ENCODE assay signal across 9 cellular contexts in genomic region chr6:26472549-26473245, GRCh38. TPM values are rescaled to one million over a fixed set of nuclear protein-coding genes. Genes with fewer than 3 reads are reported as not detected.
DNase-seq lines count a peak whose midpoint lies in the region; ATAC-seq and TF ChIP-seq lines count a peak whose summit lies in the region.
"Had no signal": no experiment of that assay in that cellular context is flagged by ENCODE, and none has a peak within 500 bp of the region (broad histone marks: within the 10 kb centered on the region; RNA-seq: fewer than 3 reads in every experiment).

No MANE protein-coding gene starts in this region.

- H3K4me3 ChIP-seq in DND-41 (ENCODE audit: low read depth in 1 of 2, low read length in 2 of 2) (peak overlapping the region in 1 of 2 experiments; percentile 67; a peak in 1 of 4 replicates), PC-9 (no peak overlapping the region; the same call in 1 of the 2 replicates), colonic mucosa (no peak overlapping the region), prostate gland (no peak overlapping the region)

- H3K27me3 ChIP-seq in DND-41 (ENCODE audit: insufficient read depth, low read length, poor library complexity) (no peaks in the 10 kb centered on the region), PC-9 (ENCODE audit: insufficient read depth, low read depth) (no peaks in the 10 kb centered on the region), colonic mucosa (no peaks in the 10 kb centered on the region), prostate gland (replicated peaks; ENCODE audit: insufficient read depth) (no peaks in the 10 kb centered on the region)

- CTCF ChIA-PET in PC-9 (lab: Charles Lee), result no interaction called here

- TF ChIP-seq POLR2A in prostate gland (IDR thresholded peaks at IDR 0.05), result no peak

- H3K4me1 ChIP-seq in DND-41 (ENCODE audit: insufficient read depth, low read length), result peaks cover 27% of the 10 kb centered on the region
- peaks cover 29% of the 10 kb centered on the region for H3K4me1 ChIP-seq in PC-9 (replicated peaks; ENCODE audit: insufficient read depth)
- peaks cover 7% of the 10 kb centered on the region for H3K4me1 ChIP-seq in colonic mucosa
- H3K4me1 ChIP-seq in prostate gland (replicated peaks), result no peaks in the 10 kb centered on the region

- POLR2A ChIA-PET in PC-9 (lab: Charles Lee; ENCODE audit: unreplicated experiment), result interaction anchor here (0.5 to 0.6 kb wide), 2 partner anchors 45 to 65 kb away, joined by 3 read pairs; no protein-coding TSS in a partner anchor

- BruUV-seq in PC-9 (replicated peaks; lab: Mats Ljungman, UMichigan), result no TSS peak

- no peaks in the 10 kb centered on the region for H4K20me1 ChIP-seq in DND-41 (ENCODE audit: insufficient read depth, low read length)
- no peaks in the 10 kb centered on the region for H4K20me1 ChIP-seq in PC-9 (ENCODE audit: insufficient read depth)

- H3K9me2 ChIP-seq in PC-9 (ENCODE audit: insufficient read depth), result no peaks in the 10 kb centered on the region

- H3K36me3 ChIP-seq in DND-41 (ENCODE audit: insufficient read depth, low read length) (peaks cover 21% of the 10 kb centered on the region), PC-9 (ENCODE audit: low read depth) (peaks cover 1% of the 10 kb centered on the region; the same call in 1 of the 2 replicates), colonic mucosa (no peaks in the 10 kb centered on the region), prostate gland (peaks cover 0 to 3% of the 10 kb centered on the region in 2 donors)

- H3K27ac ChIP-seq in DND-41 (ENCODE audit: low read length) (peak overlapping the region; percentile 95), PC-9 (peak overlapping the region; percentile 76), colonic mucosa (peak overlapping the region; percentile 94), prostate gland (peak overlapping the region; percentile 83 to 90), caudate nucleus (ENCODE audit: low read depth, low read length) (no peak overlapping the region)

- peak overlapping the region; percentile 69 for H3K4me2 ChIP-seq in DND-41 (ENCODE audit: insufficient read depth, low read length)
- H3K4me2 ChIP-seq in PC-9, result no peak overlapping the region

- H3K9ac ChIP-seq in DND-41 (ENCODE audit: low read depth, low read length), result peak overlapping the region; percentile 85
- peak overlapping the region in 1 of 2 donors; percentile 79 for H3K9ac ChIP-seq in colonic mucosa (ENCODE audit: low read depth in 2 of 2, low read length in 2 of 2)

- TF ChIP-seq CTCF in DND-41 (IDR thresholded peaks at IDR 0.05; ENCODE audit: borderline replicate concordance, extremely low read depth, low read length, poor library complexity, severe bottlenecking) (no peak), PC-9 (conservative IDR thresholded peaks at IDR 0.05) (no peak), colonic mucosa (IDR thresholded peaks at IDR 0.05) (no peak), prostate gland (IDR thresholded peaks at IDR 0.05) (no peak)

- H3K9me3 ChIP-seq in DND-41 (ENCODE audit: insufficient read depth, low read length, severe bottlenecking) (peaks cover 9% of the 10 kb centered on the region), PC-9 (ENCODE audit: insufficient read depth, low read depth) (no peaks in the 10 kb centered on the region), colonic mucosa (no peaks in the 10 kb centered on the region), prostate gland (no peaks in the 10 kb centered on the region)

- peaks cover 14% of the 10 kb centered on the region; the same call in 1 of the 2 replicates for H3F3A ChIP-seq in PC-9 (ENCODE audit: insufficient read depth, low read depth)

- H2AFZ ChIP-seq in DND-41 (ENCODE audit: low read depth, low read length) (peak overlapping the region; percentile 79), PC-9 (no peak overlapping the region)

- DNase-seq in DND-41 (no peak), PC-9 (no peak), colonic mucosa (no peak), prostate gland (ENCODE audit: low spot score) (no peak), caudate nucleus (lab: John Stamatoyannopoulos, UW) (no peak), posterior vena cava (ENCODE audit: low spot score) (no peak), NCI-H748 (lab: John Stamatoyannopoulos, UW; ENCODE audit: unreplicated experiment) (no peak)

- ATAC-seq in DND-41 (ENCODE audit: insufficient read depth, low read depth) (no peak), GM21526 (IDR thresholded peaks at IDR 0.05; ENCODE audit: low FRiP score, unreplicated experiment) (no peak)

- 0 out of 2 replicates have a peak, but pooled peaks cover 6% of the 10 kb centered on the region for H3K79me2 ChIP-seq in DND-41 (ENCODE audit: insufficient read depth, low read length)
- no peaks in the 10 kb centered on the region for H3K79me2 ChIP-seq in PC-9 (ENCODE audit: low read depth)

- intact Hi-C loops in PC-9 (cut with micrococcal nuclease; ENCODE audit: unreplicated experiment) (no loop called here), colonic mucosa (cut with DNase I) (no loop called here), prostate gland (cut with DNase I) (loop anchor here (5.0 kb wide), 1 partner anchor 65 kb away; the partner anchor contains the start of gene HMGN4), posterior vena cava (cut with DNase I) (loop anchor here in 1 of 2 donors (10.0 kb wide), 1 partner anchor 52 kb away; no protein-coding TSS in a partner anchor)

- 96% methylated on average over 4 of the region's 4 CpGs for WGBS in prostate gland

RNA-seq across cellular contexts. Expression of gene BTN2A1, which starts 14.9 kb away (rescaled TPM):
- 19.5 and 23.4 TPM in 2 replicates for total RNA-seq in PC-9 (2021)
- total RNA-seq in colonic mucosa, result 10 to 100 TPM; 17.8 to 27.8 TPM
- 10 to 100 TPM; 11.5 to 24.1 TPM for total RNA-seq in prostate gland
- 10 to 100 TPM; 26.2 to 30.0 TPM for total RNA-seq in posterior vena cava

RNA-seq across cellular contexts. Expression of gene BTN1A1, which starts 27.4 kb away (rescaled TPM):
- total RNA-seq in PC-9 (2021) (not detected in 2 replicates), colonic mucosa (not detected), prostate gland (under 1 TPM in 1 of 2 donors, not detected in 1; 0.23 TPM), posterior vena cava (not detected)
- total RNA-seq: H4 had no signal

RNA-seq across cellular contexts. Expression of gene BTN3A3, which starts 32.4 kb away (rescaled TPM):
- total RNA-seq in PC-9 (2021) (26.2 and 29.8 TPM in 2 replicates), colonic mucosa (10 to 100 TPM; 14.9 to 20.9 TPM), prostate gland (10 to 100 TPM; 12.2 to 12.4 TPM), posterior vena cava (10 to 100 TPM; 11.1 to 16.3 TPM)
